11 cellular contexts compared by ENCODE assay signal in genomic region chr11:17610402-17610894, GRCh38.
"Had no signal": no experiment of that assay in that cellular context is flagged by ENCODE, and none has a peak within 500 bp of the region (broad histone marks: within the 10 kb centered on the region; RNA-seq: fewer than 3 reads in every experiment).

No MANE protein-coding gene starts in this region.

- H3K9me3 ChIP-seq: esophagus squamous epithelium, ovary had no signal

- H3K4me3 ChIP-seq: esophagus squamous epithelium, ovary had no signal

- H3K36me3 ChIP-seq: esophagus squamous epithelium, ovary had no signal

- H3K4me1 ChIP-seq: esophagus squamous epithelium had no signal

- ATAC-seq: activated T-helper 17 cell treated with anti-CD3 and anti-CD28 coated beads, Interleukin-2, amount 50 U/mL, for 72 hours had no signal

- H3K27me3 ChIP-seq: ovary had no signal

- DNase-seq: activated naive CD4-positive, alpha-beta T cell treated with anti-CD3 and anti-CD28 coated beads, Interleukin-2, amount 50 U/mL, for 16 hours; amniotic stem cell; esophagus squamous epithelium; foreskin fibroblast; immature natural killer cell; nephron progenitor cell; ovary; SIG-M5; stimulated activated CD4-positive, alpha-beta T cell treated with anti-CD3 and anti-CD28 coated beads, Interleukin-15, amount 100 ng/mL, for 24 hours; stimulated activated CD4-positive, alpha-beta T cell treated with anti-CD3 and anti-CD28 coated beads, Interleukin-4, amount 100 ng/mL, for 4 hours had no signal

- H3K27ac ChIP-seq: esophagus squamous epithelium, ovary had no signal
